1 cellular context compared by ENCODE assay signal in the genomic region with DNA sequence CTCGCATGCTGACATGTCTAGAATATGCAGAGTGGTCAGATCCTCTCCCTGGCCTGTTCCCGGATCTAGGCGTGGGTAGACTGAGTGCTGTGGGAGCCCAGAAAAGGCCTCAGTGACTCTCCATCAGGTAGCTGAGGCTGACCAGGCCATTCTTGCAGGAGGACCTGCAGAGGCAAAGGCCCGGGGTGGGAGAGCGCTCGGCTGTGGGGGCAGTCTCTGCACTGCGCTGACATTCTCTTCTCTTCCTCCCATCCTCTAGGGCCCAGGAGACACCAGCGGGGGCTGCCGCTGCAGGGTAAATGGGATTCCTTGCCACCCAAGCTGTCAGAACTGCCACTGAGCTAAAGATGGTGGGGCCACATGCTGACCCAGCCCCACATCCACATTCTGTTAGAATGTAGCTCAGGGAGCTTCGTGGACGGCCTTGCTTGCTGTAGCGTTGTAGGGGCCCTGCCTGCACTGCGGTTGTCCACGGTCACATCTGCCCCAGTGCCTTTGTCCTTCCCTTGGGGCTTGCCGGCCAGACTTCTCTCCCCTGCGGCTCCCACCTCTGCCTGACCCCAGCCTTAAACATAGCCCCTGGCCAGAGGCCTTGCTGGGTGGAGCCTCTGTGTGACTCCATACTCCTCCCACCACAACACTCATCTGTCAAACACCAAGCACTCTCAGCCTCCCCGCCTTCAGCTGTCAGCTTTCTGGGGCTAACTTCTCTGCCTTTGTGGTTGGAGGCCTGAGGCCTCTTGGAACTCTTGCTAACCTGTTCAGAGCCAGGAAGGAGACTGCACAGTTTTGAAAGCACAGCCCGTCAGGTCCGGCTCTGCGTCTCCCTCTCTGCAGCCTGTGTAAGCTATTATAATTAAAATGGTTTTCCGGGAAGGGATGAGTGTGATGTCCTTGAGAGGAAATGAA.
TF ChIP-seq lines count a peak whose summit lies in the region.

No MANE protein-coding gene starts in this region.

TF ChIP-seq in HepG2, 621 proteins besides CTCF, POLR2A, EP300 and RAD21 (continued from another document):
- TF ChIP-seq, protein P1, sequence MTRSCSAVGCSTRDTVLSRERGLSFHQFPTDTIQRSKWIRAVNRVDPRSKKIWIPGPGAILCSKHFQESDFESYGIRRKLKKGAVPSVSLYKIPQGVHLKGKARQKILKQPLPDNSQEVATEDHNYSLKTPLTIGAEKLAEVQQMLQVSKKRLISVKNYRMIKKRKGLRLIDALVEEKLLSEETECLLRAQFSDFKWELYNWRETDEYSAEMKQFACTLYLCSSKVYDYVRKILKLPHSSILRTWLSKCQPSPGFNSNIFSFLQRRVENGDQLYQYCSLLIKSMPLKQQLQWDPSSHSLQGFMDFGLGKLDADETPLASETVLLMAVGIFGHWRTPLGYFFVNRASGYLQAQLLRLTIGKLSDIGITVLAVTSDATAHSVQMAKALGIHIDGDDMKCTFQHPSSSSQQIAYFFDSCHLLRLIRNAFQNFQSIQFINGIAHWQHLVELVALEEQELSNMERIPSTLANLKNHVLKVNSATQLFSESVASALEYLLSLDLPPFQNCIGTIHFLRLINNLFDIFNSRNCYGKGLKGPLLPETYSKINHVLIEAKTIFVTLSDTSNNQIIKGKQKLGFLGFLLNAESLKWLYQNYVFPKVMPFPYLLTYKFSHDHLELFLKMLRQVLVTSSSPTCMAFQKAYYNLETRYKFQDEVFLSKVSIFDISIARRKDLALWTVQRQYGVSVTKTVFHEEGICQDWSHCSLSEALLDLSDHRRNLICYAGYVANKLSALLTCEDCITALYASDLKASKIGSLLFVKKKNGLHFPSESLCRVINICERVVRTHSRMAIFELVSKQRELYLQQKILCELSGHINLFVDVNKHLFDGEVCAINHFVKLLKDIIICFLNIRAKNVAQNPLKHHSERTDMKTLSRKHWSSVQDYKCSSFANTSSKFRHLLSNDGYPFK (CRISPR knock-in tag; IDR thresholded peaks at IDR 0.05; ENCODE audit: borderline replicate concordance) = no peak
- TF ChIP-seq KAT7 (CRISPR knock-in tag; IDR thresholded peaks at IDR 0.05; ENCODE audit: borderline replicate concordance) = no peak
- 0 out of 2 replicates have a peak, but pooled peaks have one; percentile 6 for TF ChIP-seq ZSCAN29 (CRISPR knock-in tag; conservative IDR thresholded peaks at IDR 0.05)
- no peak for TF ChIP-seq HDAC2 (CRISPR knock-in tag; IDR thresholded peaks at IDR 0.05)
